In the genomic region with DNA sequence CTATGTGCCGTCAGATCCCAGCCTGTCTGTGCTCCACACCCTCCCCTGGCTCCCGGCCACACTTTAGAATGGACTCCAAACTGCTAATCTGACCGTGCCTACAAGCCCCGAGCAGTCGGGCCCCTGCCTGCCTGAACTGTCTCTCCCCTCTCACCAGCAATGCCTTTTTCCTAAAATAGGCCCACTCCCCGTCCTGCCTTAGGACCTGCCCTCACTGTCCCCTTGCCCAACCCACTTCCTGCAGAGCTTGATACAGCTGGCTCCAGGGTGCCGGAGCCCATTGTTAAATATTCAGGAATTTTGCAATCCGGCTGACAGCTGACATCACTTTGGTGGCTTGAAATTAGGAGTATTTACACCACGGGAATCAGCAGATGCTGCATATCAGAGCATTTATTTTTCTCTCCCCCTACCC, we compare ENCODE assay signal across 1 cellular context.
TF ChIP-seq lines count a peak whose summit lies in the region.

No MANE protein-coding gene starts in this region.

TF ChIP-seq in H1, 55 proteins besides CTCF, POLR2A, EP300 and RAD21 (continued from another document):
- TF ChIP-seq, protein P1, sequence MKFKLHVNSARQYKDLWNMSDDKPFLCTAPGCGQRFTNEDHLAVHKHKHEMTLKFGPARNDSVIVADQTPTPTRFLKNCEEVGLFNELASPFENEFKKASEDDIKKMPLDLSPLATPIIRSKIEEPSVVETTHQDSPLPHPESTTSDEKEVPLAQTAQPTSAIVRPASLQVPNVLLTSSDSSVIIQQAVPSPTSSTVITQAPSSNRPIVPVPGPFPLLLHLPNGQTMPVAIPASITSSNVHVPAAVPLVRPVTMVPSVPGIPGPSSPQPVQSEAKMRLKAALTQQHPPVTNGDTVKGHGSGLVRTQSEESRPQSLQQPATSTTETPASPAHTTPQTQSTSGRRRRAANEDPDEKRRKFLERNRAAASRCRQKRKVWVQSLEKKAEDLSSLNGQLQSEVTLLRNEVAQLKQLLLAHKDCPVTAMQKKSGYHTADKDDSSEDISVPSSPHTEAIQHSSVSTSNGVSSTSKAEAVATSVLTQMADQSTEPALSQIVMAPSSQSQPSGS (IDR thresholded peaks at IDR 0.05; ENCODE audit: low read length), result no peak
- TF ChIP-seq KDM5A (IDR thresholded peaks at IDR 0.05; ENCODE audit: low read length), result no peak
- no peak for TF ChIP-seq MAFK (IDR thresholded peaks at IDR 0.05; ENCODE audit: low read depth, low read length)
- TF ChIP-seq JUND (IDR thresholded peaks at IDR 0.05; ENCODE audit: low read length), result 0 out of 2 replicates have a peak, but pooled peaks have one; percentile 19
- TF ChIP-seq CEBPB (IDR thresholded peaks at IDR 0.05; ENCODE audit: low read depth, low read length), result peak; percentile 92
- TF ChIP-seq TAF7 (optimal IDR thresholded peaks at IDR 0.05; ENCODE audit: borderline replicate concordance, low read depth, low read length), result no peak
- 0 out of 2 replicates have a peak, but pooled peaks have one; percentile 25 for TF ChIP-seq TEAD4 (IDR thresholded peaks at IDR 0.05; ENCODE audit: low read depth, low read length)
- TF ChIP-seq HDAC2 (IDR thresholded peaks at IDR 0.05; ENCODE audit: borderline replicate concordance in 1 of 2, low read depth in 2 of 2, low read length in 2 of 2), result 0 out of 4 replicates have a peak, but pooled peaks of 1 of the 2 experiments have one; percentile 23
- no peak for TF ChIP-seq POLR2AphosphoS5 (IDR thresholded peaks at IDR 0.05; ENCODE audit: low read depth, low read length)
- TF ChIP-seq SIN3A (conservative IDR thresholded peaks at IDR 0.05 in 1 of 2, IDR thresholded peaks at IDR 0.05 in 1 of 2; ENCODE audit: low read depth in 1 of 2, low read length in 2 of 2), result peak in 1 of 2 experiments; percentile 56; a peak in 1 of 4 replicates
- no peak for TF ChIP-seq CTBP2 (IDR thresholded peaks at IDR 0.05; ENCODE audit: borderline replicate concordance, insufficient read depth, insufficient read length, low read length)
